ENCODE assay signal across 24 cellular contexts in the genomic region with DNA sequence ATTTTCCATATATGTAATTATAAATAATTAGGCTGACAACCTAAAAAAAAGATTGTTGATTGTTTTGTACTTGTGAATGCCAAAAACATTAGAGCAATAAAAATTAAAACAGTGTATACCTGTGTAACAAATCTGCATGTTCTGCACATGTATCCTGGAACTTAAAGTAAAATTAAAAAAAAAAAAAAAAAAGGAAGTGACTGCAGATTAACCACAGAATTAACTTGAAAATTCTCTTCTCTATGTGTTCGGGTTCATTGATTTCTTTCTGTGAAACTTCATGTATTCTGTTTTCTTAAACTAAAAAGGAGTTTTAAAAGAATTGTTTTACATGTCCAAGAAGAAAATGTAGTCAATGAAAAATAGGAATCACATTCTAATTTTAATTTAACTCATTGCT.
DNase-seq lines count a peak whose midpoint lies in the region; ATAC-seq and FAIRE-seq lines count a peak whose summit lies in the region.
"Had no signal": no experiment of that assay in that cellular context is flagged by ENCODE, and none has a peak within 500 bp of the region (broad histone marks: within the 10 kb centered on the region; RNA-seq: fewer than 3 reads in every experiment).

No MANE protein-coding gene starts in this region.

- H3K9me2 ChIP-seq in Karpas-422 (replicated peaks; ENCODE audit: insufficient read depth, low read length), result no peaks in the 10 kb centered on the region

- peak; percentile 59 for DNase-seq in Karpas-422
- DNase-seq in OCI-M1 (lab: John Stamatoyannopoulos, UW), result peak; percentile 24
- DNase-seq in frontal cortex (ENCODE audit: low spot score in 2 of 2), result no peak
- no peak for DNase-seq in SHP77 treated with DMSO at 0.1 percent for 48 hours (lab: John Stamatoyannopoulos, UW)
- no peak for DNase-seq in activated CD4-positive, alpha-beta T cell treated with anti-CD3 and anti-CD28 coated beads, Interleukin-2, amount 50 U/mL, for 48 hours
- DNase-seq: Caco-2; CD4-positive, alpha-beta memory T cell; DMS 273 treated with DMSO at 0.1 percent for 48 hours; DMS79 treated with DMSO at 0.1 percent for 48 hours; GM23248; H9; IMR-90; NCI-H1417; NCI-H1694 treated with DMSO at 0.1 percent for 48 hours; NCI-H2081 treated with DMSO at 0.1 percent for 48 hours; NCI-H2171 treated with DMSO at 0.1 percent for 48 hours; NCI-H446; NCI-H526 treated with DMSO at 0.1 percent for 48 hours; Peyer's patch had no signal

- peaks cover 30% of the 10 kb centered on the region for H3K4me1 ChIP-seq in Karpas-422 (ENCODE audit: low read length)
- H3K4me1 ChIP-seq: Caco-2, Peyer's patch, SJSA1 had no signal

- H3K79me2 ChIP-seq in Karpas-422 (ENCODE audit: low read length), result no peaks in the 10 kb centered on the region

- H3K27me3 ChIP-seq in Karpas-422 (ENCODE audit: low read length), result no peaks in the 10 kb centered on the region
- H3K27me3 ChIP-seq: Peyer's patch had no signal

- H3K4me3 ChIP-seq in Karpas-422 (ENCODE audit: low read length), result 0 out of 2 replicates have a peak overlapping the region, but pooled peaks have one; percentile 3
- H3K4me3 ChIP-seq: BLaER1 treated with 17β-estradiol and CSF1 and Interleukin-3, amounts not matched to agents 10 nM and 100 nM; GM12878; GM23248; Peyer's patch; SJSA1 had no signal

- no peaks in the 10 kb centered on the region for H3K36me3 ChIP-seq in Karpas-422 (ENCODE audit: insufficient read depth, low read length)
- H3K36me3 ChIP-seq: BLaER1 treated with 17β-estradiol and CSF1 and Interleukin-3, amounts not matched to agents 10 nM and 100 nM; Peyer's patch; SJSA1 had no signal

- H2AFZ ChIP-seq in Karpas-422 (ENCODE audit: low read length), result no peak overlapping the region
- H2AFZ ChIP-seq: GM23248 had no signal

- peak overlapping the region; percentile 57 for H3K4me2 ChIP-seq in Karpas-422 (ENCODE audit: low read depth, low read length, poor library complexity, severe bottlenecking)

- ATAC-seq in HG02798 (IDR thresholded peaks at IDR 0.05; ENCODE audit: poor library complexity, unreplicated experiment) (no peak), HG03442 (IDR thresholded peaks at IDR 0.05; ENCODE audit: unreplicated experiment) (no peak)
- ATAC-seq: GM12878 had no signal

- no peaks in the 10 kb centered on the region for H4K20me1 ChIP-seq in Karpas-422 (ENCODE audit: insufficient read depth, low read depth, low read length)
- H4K20me1 ChIP-seq: BLaER1 treated with 17β-estradiol and CSF1 and Interleukin-3, amounts not matched to agents 10 nM and 100 nM had no signal

- H3K9me3 ChIP-seq in Karpas-422 (ENCODE audit: low read length), result no peaks in the 10 kb centered on the region
- H3K9me3 ChIP-seq: BLaER1 treated with 17β-estradiol and CSF1 and Interleukin-3, amounts not matched to agents 10 nM and 100 nM; Caco-2; Peyer's patch; SJSA1 had no signal

- H3K9ac ChIP-seq in Karpas-422 (ENCODE audit: low read length), result no peak overlapping the region
- H3K9ac ChIP-seq: BLaER1 treated with 17β-estradiol and CSF1 and Interleukin-3, amounts not matched to agents 10 nM and 100 nM; GM23248 had no signal

- FAIRE-seq in frontal cortex (lab: Jason Lieb, UNC), result peak; percentile 78
- FAIRE-seq: GM12878 had no signal

- H3K27ac ChIP-seq in Karpas-422 (ENCODE audit: low read length), result no peak overlapping the region
- H3K27ac ChIP-seq: BLaER1 treated with 17β-estradiol and CSF1 and Interleukin-3, amounts not matched to agents 10 nM and 100 nM; GM23248; Peyer's patch; SJSA1 had no signal

Comparison
In these comparisons a context has a peak if more than half of its experiments do, and no peak if none do; other contexts are left out.
1. DNase-seq: peak in Karpas-422 (single experiment) and OCI-M1 (single experiment); none in frontal cortex (0 of 2), SHP77 treated with DMSO at 0.1 percent for 48 hours (single experiment) and activated CD4-positive, alpha-beta T cell treated with anti-CD3 and anti-CD28 coated beads, Interleukin-2, amount 50 U/mL, for 48 hours (0 of 2).